Comparison of ENCODE assay signal across 2 cellular contexts in genomic region chr6:41577865-41578713, GRCh38.
TF ChIP-seq lines count a peak whose summit lies in the region.

No MANE protein-coding gene starts in this region.

TF ChIP-seq in K562, 482 proteins besides CTCF, POLR2A, EP300 and RAD21 (continued from another document and continues in another):
- TF ChIP-seq, protein P1, sequence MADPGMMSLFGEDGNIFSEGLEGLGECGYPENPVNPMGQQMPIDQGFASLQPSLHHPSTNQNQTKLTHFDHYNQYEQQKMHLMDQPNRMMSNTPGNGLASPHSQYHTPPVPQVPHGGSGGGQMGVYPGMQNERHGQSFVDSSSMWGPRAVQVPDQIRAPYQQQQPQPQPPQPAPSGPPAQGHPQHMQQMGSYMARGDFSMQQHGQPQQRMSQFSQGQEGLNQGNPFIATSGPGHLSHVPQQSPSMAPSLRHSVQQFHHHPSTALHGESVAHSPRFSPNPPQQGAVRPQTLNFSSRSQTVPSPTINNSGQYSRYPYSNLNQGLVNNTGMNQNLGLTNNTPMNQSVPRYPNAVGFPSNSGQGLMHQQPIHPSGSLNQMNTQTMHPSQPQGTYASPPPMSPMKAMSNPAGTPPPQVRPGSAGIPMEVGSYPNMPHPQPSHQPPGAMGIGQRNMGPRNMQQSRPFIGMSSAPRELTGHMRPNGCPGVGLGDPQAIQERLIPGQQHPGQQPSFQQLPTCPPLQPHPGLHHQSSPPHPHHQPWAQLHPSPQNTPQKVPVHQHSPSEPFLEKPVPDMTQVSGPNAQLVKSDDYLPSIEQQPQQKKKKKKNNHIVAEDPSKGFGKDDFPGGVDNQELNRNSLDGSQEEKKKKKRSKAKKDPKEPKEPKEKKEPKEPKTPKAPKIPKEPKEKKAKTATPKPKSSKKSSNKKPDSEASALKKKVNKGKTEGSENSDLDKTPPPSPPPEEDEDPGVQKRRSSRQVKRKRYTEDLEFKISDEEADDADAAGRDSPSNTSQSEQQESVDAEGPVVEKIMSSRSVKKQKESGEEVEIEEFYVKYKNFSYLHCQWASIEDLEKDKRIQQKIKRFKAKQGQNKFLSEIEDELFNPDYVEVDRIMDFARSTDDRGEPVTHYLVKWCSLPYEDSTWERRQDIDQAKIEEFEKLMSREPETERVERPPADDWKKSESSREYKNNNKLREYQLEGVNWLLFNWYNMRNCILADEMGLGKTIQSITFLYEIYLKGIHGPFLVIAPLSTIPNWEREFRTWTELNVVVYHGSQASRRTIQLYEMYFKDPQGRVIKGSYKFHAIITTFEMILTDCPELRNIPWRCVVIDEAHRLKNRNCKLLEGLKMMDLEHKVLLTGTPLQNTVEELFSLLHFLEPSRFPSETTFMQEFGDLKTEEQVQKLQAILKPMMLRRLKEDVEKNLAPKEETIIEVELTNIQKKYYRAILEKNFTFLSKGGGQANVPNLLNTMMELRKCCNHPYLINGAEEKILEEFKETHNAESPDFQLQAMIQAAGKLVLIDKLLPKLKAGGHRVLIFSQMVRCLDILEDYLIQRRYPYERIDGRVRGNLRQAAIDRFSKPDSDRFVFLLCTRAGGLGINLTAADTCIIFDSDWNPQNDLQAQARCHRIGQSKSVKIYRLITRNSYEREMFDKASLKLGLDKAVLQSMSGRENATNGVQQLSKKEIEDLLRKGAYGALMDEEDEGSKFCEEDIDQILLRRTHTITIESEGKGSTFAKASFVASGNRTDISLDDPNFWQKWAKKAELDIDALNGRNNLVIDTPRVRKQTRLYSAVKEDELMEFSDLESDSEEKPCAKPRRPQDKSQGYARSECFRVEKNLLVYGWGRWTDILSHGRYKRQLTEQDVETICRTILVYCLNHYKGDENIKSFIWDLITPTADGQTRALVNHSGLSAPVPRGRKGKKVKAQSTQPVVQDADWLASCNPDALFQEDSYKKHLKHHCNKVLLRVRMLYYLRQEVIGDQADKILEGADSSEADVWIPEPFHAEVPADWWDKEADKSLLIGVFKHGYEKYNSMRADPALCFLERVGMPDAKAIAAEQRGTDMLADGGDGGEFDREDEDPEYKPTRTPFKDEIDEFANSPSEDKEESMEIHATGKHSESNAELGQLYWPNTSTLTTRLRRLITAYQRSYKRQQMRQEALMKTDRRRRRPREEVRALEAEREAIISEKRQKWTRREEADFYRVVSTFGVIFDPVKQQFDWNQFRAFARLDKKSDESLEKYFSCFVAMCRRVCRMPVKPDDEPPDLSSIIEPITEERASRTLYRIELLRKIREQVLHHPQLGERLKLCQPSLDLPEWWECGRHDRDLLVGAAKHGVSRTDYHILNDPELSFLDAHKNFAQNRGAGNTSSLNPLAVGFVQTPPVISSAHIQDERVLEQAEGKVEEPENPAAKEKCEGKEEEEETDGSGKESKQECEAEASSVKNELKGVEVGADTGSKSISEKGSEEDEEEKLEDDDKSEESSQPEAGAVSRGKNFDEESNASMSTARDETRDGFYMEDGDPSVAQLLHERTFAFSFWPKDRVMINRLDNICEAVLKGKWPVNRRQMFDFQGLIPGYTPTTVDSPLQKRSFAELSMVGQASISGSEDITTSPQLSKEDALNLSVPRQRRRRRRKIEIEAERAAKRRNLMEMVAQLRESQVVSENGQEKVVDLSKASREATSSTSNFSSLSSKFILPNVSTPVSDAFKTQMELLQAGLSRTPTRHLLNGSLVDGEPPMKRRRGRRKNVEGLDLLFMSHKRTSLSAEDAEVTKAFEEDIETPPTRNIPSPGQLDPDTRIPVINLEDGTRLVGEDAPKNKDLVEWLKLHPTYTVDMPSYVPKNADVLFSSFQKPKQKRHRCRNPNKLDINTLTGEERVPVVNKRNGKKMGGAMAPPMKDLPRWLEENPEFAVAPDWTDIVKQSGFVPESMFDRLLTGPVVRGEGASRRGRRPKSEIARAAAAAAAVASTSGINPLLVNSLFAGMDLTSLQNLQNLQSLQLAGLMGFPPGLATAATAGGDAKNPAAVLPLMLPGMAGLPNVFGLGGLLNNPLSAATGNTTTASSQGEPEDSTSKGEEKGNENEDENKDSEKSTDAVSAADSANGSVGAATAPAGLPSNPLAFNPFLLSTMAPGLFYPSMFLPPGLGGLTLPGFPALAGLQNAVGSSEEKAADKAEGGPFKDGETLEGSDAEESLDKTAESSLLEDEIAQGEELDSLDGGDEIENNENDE (IDR thresholded peaks at IDR 0.05; ENCODE audit: low read depth, low read length), result no peak
- TF ChIP-seq GATAD2B (IDR thresholded peaks at IDR 0.05; ENCODE audit: borderline replicate concordance) (no peak), ELF1 (tag; IDR thresholded peaks at IDR 0.05) (no peak), ZNF589 (CRISPR knock-in tag; IDR thresholded peaks at IDR 0.05; ENCODE audit: low read depth) (no peak), ARHGAP35 (IDR thresholded peaks at IDR 0.05; ENCODE audit: partially characterized antibody) (no peak), RBM34 (IDR thresholded peaks at IDR 0.05; ENCODE audit: borderline replicate concordance, insufficient read depth, low read length) (no peak), IRF2 (CRISPR knock-in tag; IDR thresholded peaks at IDR 0.05) (no peak), THRB (CRISPR knock-in tag; conservative IDR thresholded peaks at IDR 0.05) (peak; percentile 64; the same call in 1 of the 2 replicates), SMARCA5 (IDR thresholded peaks at IDR 0.05) (no peak), ZFP36 (IDR thresholded peaks at IDR 0.05; ENCODE audit: low read depth, low read length, partially characterized antibody) (no peak), POLR2B (IDR thresholded peaks at IDR 0.05; ENCODE audit: low read depth, partially characterized antibody) (peak; percentile 47), ZNF764 (CRISPR knock-in tag; IDR thresholded peaks at IDR 0.05; ENCODE audit: low read depth) (no peak), BMI1 (IDR thresholded peaks at IDR 0.05; ENCODE audit: low read length) (no peak), CREB1 (IDR thresholded peaks at IDR 0.05) (no peak; the same call in 1 of the 2 replicates), CREB1 (CRISPR knock-in tag; IDR thresholded peaks at IDR 0.05) (0 out of 2 replicates have a peak, but pooled peaks have one; percentile 48), KDM4B (IDR thresholded peaks at IDR 0.05; ENCODE audit: borderline replicate concordance in 2 of 2, low read depth in 1 of 2) (no peak), SRSF1 (IDR thresholded peaks at IDR 0.05; ENCODE audit: low read depth, low read length) (no peak), CC2D1A (IDR thresholded peaks at IDR 0.05) (no peak), ZNF696 (CRISPR knock-in tag; conservative IDR thresholded peaks at IDR 0.05) (no peak), ESRRA (IDR thresholded peaks at IDR 0.05; ENCODE audit: borderline replicate concordance, low read depth) (no peak; the same call in 1 of the 2 replicates)

TF ChIP-seq in HepG2, 621 proteins besides CTCF, POLR2A, EP300 and RAD21 (continued from another document):
- TF ChIP-seq THRA (CRISPR knock-in tag; IDR thresholded peaks at IDR 0.05; ENCODE audit: borderline replicate concordance) (peak; percentile 70; the same call in 1 of the 2 replicates), RXRB (CRISPR knock-in tag; IDR thresholded peaks at IDR 0.05; ENCODE audit: borderline replicate concordance) (peak; percentile 88), ZBTB20 (CRISPR knock-in tag; IDR thresholded peaks at IDR 0.05; ENCODE audit: borderline replicate concordance, low read depth) (peak; percentile 87), NBN (conservative IDR thresholded peaks at IDR 0.05) (no peak), NCOA5 (CRISPR knock-in tag; IDR thresholded peaks at IDR 0.05) (no peak), PAX8 (CRISPR knock-in tag; IDR thresholded peaks at IDR 0.05; ENCODE audit: borderline replicate concordance) (no peak), TEAD2 (CRISPR knock-in tag; IDR thresholded peaks at IDR 0.05) (no peak), NFKB2 (CRISPR knock-in tag; IDR thresholded peaks at IDR 0.05; ENCODE audit: borderline replicate concordance) (peak; percentile 87; the same call in 1 of the 2 replicates), RNF2 (conservative IDR thresholded peaks at IDR 0.05; ENCODE audit: low read depth) (no peak), MED13 (CRISPR knock-in tag; IDR thresholded peaks at IDR 0.05) (0 out of 2 replicates have a peak, but pooled peaks have one; percentile 62), ZNF337 (CRISPR knock-in tag; IDR thresholded peaks at IDR 0.05; ENCODE audit: borderline replicate concordance, low read depth) (peak; percentile 60; the same call in 1 of the 2 replicates), MLXIP (CRISPR knock-in tag; IDR thresholded peaks at IDR 0.05; ENCODE audit: borderline replicate concordance) (no peak), PITX1 (CRISPR knock-in tag; IDR thresholded peaks at IDR 0.05) (peak; percentile 78), PRPF4 (IDR thresholded peaks at IDR 0.05; ENCODE audit: low read depth, low read length, poor library complexity, severe bottlenecking) (no peak), SOX6 (IDR thresholded peaks at IDR 0.05) (no peak), SOX6 (CRISPR knock-in tag; IDR thresholded peaks at IDR 0.05) (peak; percentile 92), NR2F6 (IDR thresholded peaks at IDR 0.05) (peak; percentile 61; the same call in 1 of the 2 replicates), NR2F6 (CRISPR knock-in tag; IDR thresholded peaks at IDR 0.05) (peak; percentile 83; the same call in 1 of the 2 replicates), SALL2 (CRISPR knock-in tag; IDR thresholded peaks at IDR 0.05) (peak; percentile 29; the same call in 1 of the 2 replicates), HMG20B (CRISPR knock-in tag; conservative IDR thresholded peaks at IDR 0.05) (peak; percentile 88), SALL1 (CRISPR knock-in tag; IDR thresholded peaks at IDR 0.05) (peak; percentile 92), ZNF788 (CRISPR knock-in tag; IDR thresholded peaks at IDR 0.05; ENCODE audit: borderline replicate concordance) (peak; percentile 93; the same call in 1 of the 2 replicates)
